ENCODE assay signal across 8 cellular contexts in genomic region chr6:148700713-148701392, GRCh38. TPM values are rescaled to one million over a fixed set of nuclear protein-coding genes. Genes with fewer than 3 reads are reported as not detected.
A peak's percentile ranks its signal among the peaks of the same experiment; 100 is the strongest.
DNase-seq lines count a peak whose midpoint lies in the region; ATAC-seq and TF ChIP-seq lines count a peak whose summit lies in the region.

No MANE protein-coding gene starts in this region.

- no peaks in the 10 kb centered on the region for H3K27me3 Mint-ChIP-seq in natural killer cell (ENCODE audit: low read depth in 2 of 2)

- H3K4me3 Mint-ChIP-seq in natural killer cell: peak overlapping the region; percentile 93

- intact Hi-C loops in natural killer cell (cut with micrococcal nuclease): no loop called here

- H3K27ac Mint-ChIP-seq in natural killer cell: peak overlapping the region; percentile 80 to 91

- peaks cover 13 to 16% of the 10 kb centered on the region in 2 donors for H3K4me1 Mint-ChIP-seq in natural killer cell

- POLR2A ChIA-PET in AG04449 (lab: Yijun Ruan, JAX): no interaction called here
- POLR2A ChIA-PET in RWPE1 (lab: Yijun Ruan, JAX; ENCODE audit: low non-redundant PET): no interaction called here

- no peak overlapping the region for H3K27ac ChIP-seq in RWPE1

- peak overlapping the region; percentile 31 for H3K4me3 ChIP-seq in AG04449 (ENCODE audit: low read depth, low read length)

- peak; percentile 88 for ATAC-seq in GM18498 (IDR thresholded peaks at IDR 0.05; ENCODE audit: unreplicated experiment)
- peak; percentile 77 for ATAC-seq in HG03039 (IDR thresholded peaks at IDR 0.05; ENCODE audit: unreplicated experiment)
- peak; percentile 76 to 92 (median 80) for ATAC-seq in natural killer cell
- no peak for ATAC-seq in HG02840 (IDR thresholded peaks at IDR 0.05; ENCODE audit: low FRiP score, unreplicated experiment)

- no peak for DNase-seq in AG04449 (ENCODE audit: low read depth, low spot score)
- peak; percentile 37 for DNase-seq in RWPE1 (ENCODE audit: low spot score)
- peak; percentile 51 for DNase-seq in epidermal melanocyte (ENCODE audit: insufficient read length, low spot score)
- DNase-seq in natural killer cell: no peak
- no peak for DNase-seq in SIG-M5 (lab: John Stamatoyannopoulos, UW)

- H3K9me3 Mint-ChIP-seq in natural killer cell: peaks cover 0 to 5% of the 10 kb centered on the region in 2 donors

- CTCF ChIA-PET in AG04449 (lab: Yijun Ruan, JAX): interaction anchor here (1.3 kb wide), 1 partner anchor 123 kb away, joined by 4 read pairs; no protein-coding TSS in a partner anchor
- CTCF ChIA-PET in RWPE1 (lab: Yijun Ruan, JAX): interaction anchor here (0.7 kb wide), 1 partner anchor 10 kb away, joined by 3 read pairs; no protein-coding TSS in a partner anchor

- TF ChIP-seq CTCF in AG04449 (IDR thresholded peaks at IDR 0.05; ENCODE audit: insufficient read depth, low read length, missing control alignments) (no peak), RWPE1 (conservative IDR thresholded peaks at IDR 0.05; ENCODE audit: low read depth) (no peak), natural killer cell (IDR thresholded peaks at IDR 0.05) (no peak)

- no peaks in the 10 kb centered on the region for H3K36me3 Mint-ChIP-seq in natural killer cell

RNA-seq across cellular contexts. Expression of gene UST, which starts 46.0 kb away (rescaled TPM):
- 10 to 100 TPM in 2 of 3 donors, 1 to 10 TPM in 1; 6.3 to 11.9 (median 10.6) TPM for total RNA-seq in natural killer cell

Comparison
In these comparisons a context has a peak if more than half of its experiments do, and no peak if none do; other contexts are left out.
1. DNase-seq: peak in RWPE1 (single experiment) and epidermal melanocyte (single experiment); none in AG04449 (single experiment), natural killer cell (single experiment) and SIG-M5 (single experiment).